ENCODE assay signal across 8 cellular contexts in the genomic region with DNA sequence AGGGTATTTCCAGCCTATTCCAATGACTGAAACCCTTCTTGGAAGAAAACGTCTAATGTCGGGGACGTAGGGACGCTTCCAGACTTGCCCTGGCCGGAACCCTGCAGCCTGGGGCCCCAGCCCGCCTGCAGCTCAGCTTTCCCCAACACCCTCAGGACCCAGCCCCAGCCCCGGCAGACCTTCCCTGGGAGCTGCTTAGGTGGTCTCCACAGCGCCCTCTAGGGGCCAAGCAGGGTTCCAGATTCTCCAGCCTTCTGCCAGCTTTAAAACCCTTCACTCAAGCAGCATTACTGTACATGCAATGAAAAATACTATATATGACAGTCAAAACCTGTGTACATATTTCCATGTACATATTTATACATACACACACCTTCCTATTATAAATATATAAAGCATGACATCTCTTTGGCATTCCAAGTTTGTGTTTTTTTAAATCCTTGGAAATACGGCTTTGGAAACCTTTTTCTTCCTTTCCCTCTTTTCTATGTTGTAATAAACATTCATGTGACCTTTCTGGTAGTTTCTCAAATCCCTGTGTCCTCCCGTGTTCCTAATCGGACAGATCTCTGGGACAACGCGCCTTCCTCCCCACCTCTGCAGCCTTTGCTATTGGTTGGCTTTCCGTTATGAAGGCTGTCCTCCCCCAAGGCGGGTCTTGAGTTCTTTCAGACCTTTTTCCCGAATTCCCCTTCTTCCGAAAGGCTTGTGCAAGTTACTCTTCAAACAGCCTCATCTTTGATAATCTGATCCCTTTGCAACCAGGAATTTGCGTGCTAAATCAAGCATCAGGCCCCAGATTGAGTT.
DNase-seq lines count a peak whose midpoint lies in the region; FAIRE-seq and TF ChIP-seq lines count a peak whose summit lies in the region.

No MANE protein-coding gene starts in this region.

- H3K27ac ChIP-seq in PC-9 = no peak overlapping the region

- TF ChIP-seq CTCF in PC-9 (conservative IDR thresholded peaks at IDR 0.05) (peak; percentile 86), fibroblast of the aortic adventitia (IDR thresholded peaks at IDR 0.05; ENCODE audit: insufficient read depth, low read length) (peak; percentile 87), osteocyte (IDR thresholded peaks at IDR 0.05) (peak; percentile 80), type B pancreatic cell (conservative IDR thresholded peaks at IDR 0.05) (peak; percentile 94)

- H3K36me3 Mint-ChIP-seq in osteocyte (ENCODE audit: unreplicated experiment) = no peaks in the 10 kb centered on the region
- H3K36me3 Mint-ChIP-seq in type B pancreatic cell = no peaks in the 10 kb centered on the region

- no peaks in the 10 kb centered on the region for H3F3A ChIP-seq in PC-9 (ENCODE audit: insufficient read depth, low read depth)

- no peaks in the 10 kb centered on the region for H3K9me2 ChIP-seq in PC-9 (ENCODE audit: insufficient read depth)

- H2AFZ ChIP-seq in PC-9 = no peak overlapping the region

- CTCF ChIA-PET in PC-9 (lab: Charles Lee) = interaction anchor here (0.6 to 1.0 kb wide), 3 partner anchors 17 to 485 kb away, joined by 3 to 5 read pairs (median 3); no protein-coding TSS in a partner anchor

- no peaks in the 10 kb centered on the region for H4K20me1 ChIP-seq in PC-9 (ENCODE audit: insufficient read depth)

- peaks cover 23% of the 10 kb centered on the region for H3K27me3 ChIP-seq in PC-9 (ENCODE audit: insufficient read depth, low read depth)

- DNase-seq in HPDE6-E6E7 (ENCODE audit: extremely low spot score) (peak; percentile 38), PC-9 (peak in 1 of 2 experiments; percentile 34), fibroblast of the aortic adventitia (ENCODE audit: low read depth) (peak; percentile 65), osteocyte (ENCODE audit: extremely low spot score, unreplicated experiment) (no peak), type B pancreatic cell (ENCODE audit: extremely low spot score, unreplicated experiment) (no peak), cerebellar nuclear complex (lab: John Stamatoyannopoulos, UW) (no peak)
- peak; percentile 73 to 79 for DNase-seq in activated T-cell treated with anti-CD3 and anti-CD28 coated beads, Interleukin-2, amount 50 U/mL, for 48 hours

- H3K4me1 Mint-ChIP-seq in osteocyte (ENCODE audit: unreplicated experiment) (peaks cover 14% of the 10 kb centered on the region), type B pancreatic cell (ENCODE audit: unreplicated experiment) (peaks cover 7% of the 10 kb centered on the region)

- intact Hi-C loops in PC-9 (cut with micrococcal nuclease; ENCODE audit: unreplicated experiment) = no loop called here

- H3K4me2 ChIP-seq in PC-9 = no peak overlapping the region

- no peaks in the 10 kb centered on the region for H3K36me3 ChIP-seq in PC-9 (ENCODE audit: low read depth)

- H3K9me3 Mint-ChIP-seq in osteocyte (ENCODE audit: unreplicated experiment) = no peaks in the 10 kb centered on the region
- no peaks in the 10 kb centered on the region for H3K9me3 Mint-ChIP-seq in type B pancreatic cell

- no peak overlapping the region for H3K4me3 Mint-ChIP-seq in osteocyte (ENCODE audit: unreplicated experiment)
- H3K4me3 Mint-ChIP-seq in type B pancreatic cell = no peak overlapping the region

- H3K27me3 Mint-ChIP-seq in osteocyte (ENCODE audit: unreplicated experiment) (peaks cover 27% of the 10 kb centered on the region), type B pancreatic cell (peaks cover 4% of the 10 kb centered on the region)

- POLR2A ChIA-PET in PC-9 (lab: Charles Lee; ENCODE audit: unreplicated experiment) = interaction anchor here (0.6 to 0.8 kb wide), 2 partner anchors 25 to 823 kb away, joined by 5 to 6 read pairs; no protein-coding TSS in a partner anchor

- H3K4me3 ChIP-seq in PC-9 (no peak overlapping the region), fibroblast of the aortic adventitia (ENCODE audit: low read depth, low read length) (no peak overlapping the region)

- H3K27ac Mint-ChIP-seq in osteocyte (ENCODE audit: unreplicated experiment) = no peak overlapping the region
- no peak overlapping the region for H3K27ac Mint-ChIP-seq in type B pancreatic cell

- FAIRE-seq in G401.6 (lab: Jason Lieb, UNC) = peak; percentile 39

- H3K9me3 ChIP-seq in PC-9 (ENCODE audit: insufficient read depth, low read depth) = no peaks in the 10 kb centered on the region

- no peaks in the 10 kb centered on the region for H3K4me1 ChIP-seq in PC-9 (replicated peaks; ENCODE audit: insufficient read depth)

- no peaks in the 10 kb centered on the region for H3K79me2 ChIP-seq in PC-9 (ENCODE audit: low read depth)

- BruUV-seq in PC-9 (replicated peaks; lab: Mats Ljungman, UMichigan) = no TSS peak

Comparison
In these comparisons a context has a peak if more than half of its experiments do, and no peak if none do; other contexts are left out.
1. DNase-seq: peak in HPDE6-E6E7 (single experiment), activated T-cell treated with anti-CD3 and anti-CD28 coated beads, Interleukin-2, amount 50 U/mL, for 48 hours (2 of 2) and fibroblast of the aortic adventitia (single experiment); none in osteocyte (single experiment), type B pancreatic cell (single experiment) and cerebellar nuclear complex (0 of 2).
2. Peak in every context shown above with its lines, with median percentiles within 50 percentile points of each other: CTCF ChIP-seq.